Comparison of ENCODE assay signal across 30 cellular contexts in the genomic region with DNA sequence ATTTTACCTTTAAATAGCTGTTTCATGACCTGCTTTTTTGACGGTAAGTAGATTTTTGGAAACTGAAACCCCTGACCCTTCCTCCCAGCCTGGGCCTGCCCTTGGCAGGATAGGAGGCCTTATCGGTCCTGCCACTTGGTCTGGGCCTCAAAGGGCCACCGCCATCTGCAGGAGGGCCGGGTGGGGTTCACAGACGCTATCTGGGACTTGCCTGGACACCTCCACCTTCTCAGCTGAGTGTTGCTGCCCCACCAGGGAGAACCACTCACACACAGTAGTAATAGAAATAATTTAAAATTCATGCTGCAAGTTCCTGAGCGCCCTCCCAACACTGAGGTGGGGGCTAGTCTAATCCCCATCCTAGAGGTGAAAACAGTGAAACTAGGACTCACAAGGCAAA. TPM values are rescaled to one million over a fixed set of nuclear protein-coding genes. Genes with fewer than 3 reads are reported as not detected.
"Had no signal": no experiment of that assay in that cellular context is flagged by ENCODE, and none has a peak within 500 bp of the region (broad histone marks: within the 10 kb centered on the region; RNA-seq: fewer than 3 reads in every experiment).

No MANE protein-coding gene starts in this region.

- H3K27me3 Mint-ChIP-seq: activated T-helper 17 cell treated with anti-CD3 and anti-CD28 coated beads, Interleukin-2, amount 50 U/mL, for 72 hours had no signal

- H3K27me3 ChIP-seq: ovary, sigmoid colon, upper lobe of right lung had no signal

- H3K36me3 Mint-ChIP-seq: activated naive CD4-positive, alpha-beta T cell treated with anti-CD3 and anti-CD28 coated beads, Interleukin-2, amount 50 U/mL, for 24 hours; WTC11 had no signal

- ATAC-seq: activated T-cell treated with anti-CD3 and anti-CD28 coated beads, Interleukin-2, amount 50 U/mL, for 4 hours; activated T-helper 17 cell treated with anti-CD3 and anti-CD28 coated beads, Interleukin-2, amount 50 U/mL, for 72 hours; left lung; lower lobe of right lung; upper lobe of right lung; WTC11 had no signal

- H3K27ac Mint-ChIP-seq: activated CD4-positive, alpha-beta memory T cell treated with anti-CD3 and anti-CD28 coated beads, Interleukin-2, amount 10 ng/mL, durations not matched to agents 7 days and 5 days; activated CD4-positive, alpha-beta T cell treated with anti-CD3 and anti-CD28 coated beads, Interleukin-2, amount 10 ng/mL, durations not matched to agents 7 days and 5 days; activated naive CD4-positive, alpha-beta T cell treated with anti-CD3 and anti-CD28 coated beads, Interleukin-2, amount 50 U/mL, for 24 hours; activated T-helper 17 cell treated with anti-CD3 and anti-CD28 coated beads, Interleukin-2, amount 50 U/mL, for 72 hours; dendritic cell treated with granulocyte-macrophage colony-stimulating factor and Interleukin-4, amounts not matched to agents 40 ng/mL and 50 ng/mL, for 4 days; nephron; WTC11 had no signal

- H3K9me3 Mint-ChIP-seq: activated CD4-positive, alpha-beta memory T cell treated with anti-CD3 and anti-CD28 coated beads, Interleukin-2, amount 10 ng/mL, durations not matched to agents 7 days and 5 days; activated CD4-positive, alpha-beta T cell treated with anti-CD3 and anti-CD28 coated beads, Interleukin-2, amount 10 ng/mL, durations not matched to agents 7 days and 5 days; activated naive CD4-positive, alpha-beta T cell treated with anti-CD3 and anti-CD28 coated beads, Interleukin-2, amount 50 U/mL, for 24 hours; activated T-cell treated with anti-CD3 and anti-CD28 coated beads, Interleukin-2, amount 50 U/mL, for 4 hours; activated T-helper 17 cell treated with anti-CD3 and anti-CD28 coated beads, Interleukin-2, amount 50 U/mL, for 72 hours; central memory CD8-positive, alpha-beta T cell; dendritic cell treated with granulocyte-macrophage colony-stimulating factor and Interleukin-4, amounts not matched to agents 40 ng/mL and 50 ng/mL, for 4 days; nephron had no signal

- H3K4me3 ChIP-seq: esophagus squamous epithelium, left lung, lower lobe of right lung, ovary, prostate gland, sigmoid colon, suprapubic skin, tibial artery, upper lobe of right lung had no signal

- H3K4me1 Mint-ChIP-seq: activated T-helper 17 cell treated with anti-CD3 and anti-CD28 coated beads, Interleukin-2, amount 50 U/mL, for 72 hours; central memory CD8-positive, alpha-beta T cell; nephron; WTC11 had no signal

- FAIRE-seq: bronchial epithelial cell, islet of Langerhans, small intestine, TTC549 had no signal

- DNase-seq: activated CD4-positive, alpha-beta memory T cell treated with anti-CD3 and anti-CD28 coated beads, Interleukin-2, amount 10 ng/mL, durations not matched to agents 7 days and 5 days; activated CD4-positive, alpha-beta T cell treated with anti-CD3 and anti-CD28 coated beads for 1 hour; activated CD4-positive, alpha-beta T cell treated with anti-CD3 and anti-CD28 coated beads, Interleukin-2, amount 10 ng/mL, durations not matched to agents 7 days and 5 days; activated gamma-delta T cell treated with Interleukin-2 at 50 U/mL for 16 hours; activated T-cell treated with anti-CD3 and anti-CD28 coated beads, Interleukin-2, amount 50 U/mL, for 4 hours; esophagus squamous epithelium; glutamatergic neuron; lower lobe of right lung; mesendoderm; ovary; retina; sigmoid colon; small intestine; stimulated activated naive CD4-positive, alpha-beta T cell; T-helper 1 cell; tibial artery; upper lobe of right lung had no signal

- H3K27ac ChIP-seq: esophagus squamous epithelium, left lung, lower lobe of right lung, ovary, prostate gland, sigmoid colon, suprapubic skin, tibial artery, upper lobe of right lung had no signal

- H3K4me1 ChIP-seq: left lung, lower lobe of right lung, prostate gland, upper lobe of right lung had no signal

- H3K4me3 Mint-ChIP-seq: activated CD4-positive, alpha-beta memory T cell treated with anti-CD3 and anti-CD28 coated beads, Interleukin-2, amount 10 ng/mL, durations not matched to agents 7 days and 5 days; activated CD4-positive, alpha-beta T cell treated with anti-CD3 and anti-CD28 coated beads, Interleukin-2, amount 10 ng/mL, durations not matched to agents 7 days and 5 days; activated naive CD4-positive, alpha-beta T cell treated with anti-CD3 and anti-CD28 coated beads, Interleukin-2, amount 50 U/mL, for 24 hours; activated T-cell treated with anti-CD3 and anti-CD28 coated beads, Interleukin-2, amount 50 U/mL, for 4 hours; activated T-helper 17 cell treated with anti-CD3 and anti-CD28 coated beads, Interleukin-2, amount 50 U/mL, for 72 hours; central memory CD8-positive, alpha-beta T cell; dendritic cell treated with granulocyte-macrophage colony-stimulating factor and Interleukin-4, amounts not matched to agents 40 ng/mL and 50 ng/mL, for 4 days; nephron; WTC11 had no signal

- H3K36me3 ChIP-seq: esophagus squamous epithelium, left lung, lower lobe of right lung, ovary, prostate gland, sigmoid colon, suprapubic skin, tibial artery, upper lobe of right lung had no signal

- H3K9me3 ChIP-seq: esophagus squamous epithelium, left lung, lower lobe of right lung, ovary, prostate gland, sigmoid colon, suprapubic skin, tibial artery, upper lobe of right lung had no signal

RNA-seq across cellular contexts. Expression of a gene that starts 9.4 kb away (rescaled TPM):
- total RNA-seq: activated CD4-positive, alpha-beta memory T cell treated with anti-CD3 and anti-CD28 coated beads, Interleukin-2, amount 10 ng/mL, durations not matched to agents 7 days and 5 days; activated CD4-positive, alpha-beta T cell treated with anti-CD3 and anti-CD28 coated beads, Interleukin-2, amount 10 ng/mL, durations not matched to agents 7 days and 5 days; activated T-helper 17 cell treated with anti-CD3 and anti-CD28 coated beads, Interleukin-2, amount 50 U/mL, for 72 hours; bronchial epithelial cell; esophagus squamous epithelium; left lung; lower lobe of right lung; mononuclear cell; prostate gland; sigmoid colon; suprapubic skin; upper lobe of right lung had no signal
- polyA plus RNA-seq: ovary, small intestine had no signal

RNA-seq across cellular contexts. Expression of a gene that starts 22.7 kb away (rescaled TPM):
- total RNA-seq: activated CD4-positive, alpha-beta memory T cell treated with anti-CD3 and anti-CD28 coated beads, Interleukin-2, amount 10 ng/mL, durations not matched to agents 7 days and 5 days; activated CD4-positive, alpha-beta T cell treated with anti-CD3 and anti-CD28 coated beads, Interleukin-2, amount 10 ng/mL, durations not matched to agents 7 days and 5 days; activated T-cell treated with anti-CD3 and anti-CD28 coated beads, Interleukin-2, amount 50 U/mL, for 4 hours; activated T-helper 17 cell treated with anti-CD3 and anti-CD28 coated beads, Interleukin-2, amount 50 U/mL, for 72 hours; bronchial epithelial cell; esophagus squamous epithelium; left lung; lower lobe of right lung; mononuclear cell; prostate gland; sigmoid colon; suprapubic skin; upper lobe of right lung; WTC11 had no signal
- polyA plus RNA-seq: ovary, sigmoid colon, small intestine had no signal

RNA-seq across cellular contexts. Expression of a gene that starts 29.6 kb away (rescaled TPM):
- total RNA-seq: activated CD4-positive, alpha-beta memory T cell treated with anti-CD3 and anti-CD28 coated beads, Interleukin-2, amount 10 ng/mL, durations not matched to agents 7 days and 5 days; activated T-cell treated with anti-CD3 and anti-CD28 coated beads, Interleukin-2, amount 50 U/mL, for 4 hours; activated T-helper 17 cell treated with anti-CD3 and anti-CD28 coated beads, Interleukin-2, amount 50 U/mL, for 72 hours; bronchial epithelial cell had no signal

RNA-seq across cellular contexts. Expression of a gene that starts 33.4 kb away (rescaled TPM):
- total RNA-seq: activated CD4-positive, alpha-beta memory T cell treated with anti-CD3 and anti-CD28 coated beads, Interleukin-2, amount 10 ng/mL, durations not matched to agents 7 days and 5 days; activated CD4-positive, alpha-beta T cell treated with anti-CD3 and anti-CD28 coated beads, Interleukin-2, amount 10 ng/mL, durations not matched to agents 7 days and 5 days; activated T-helper 17 cell treated with anti-CD3 and anti-CD28 coated beads, Interleukin-2, amount 50 U/mL, for 72 hours; bronchial epithelial cell had no signal
